14 cellular contexts compared by ENCODE assay signal in the genomic region with DNA sequence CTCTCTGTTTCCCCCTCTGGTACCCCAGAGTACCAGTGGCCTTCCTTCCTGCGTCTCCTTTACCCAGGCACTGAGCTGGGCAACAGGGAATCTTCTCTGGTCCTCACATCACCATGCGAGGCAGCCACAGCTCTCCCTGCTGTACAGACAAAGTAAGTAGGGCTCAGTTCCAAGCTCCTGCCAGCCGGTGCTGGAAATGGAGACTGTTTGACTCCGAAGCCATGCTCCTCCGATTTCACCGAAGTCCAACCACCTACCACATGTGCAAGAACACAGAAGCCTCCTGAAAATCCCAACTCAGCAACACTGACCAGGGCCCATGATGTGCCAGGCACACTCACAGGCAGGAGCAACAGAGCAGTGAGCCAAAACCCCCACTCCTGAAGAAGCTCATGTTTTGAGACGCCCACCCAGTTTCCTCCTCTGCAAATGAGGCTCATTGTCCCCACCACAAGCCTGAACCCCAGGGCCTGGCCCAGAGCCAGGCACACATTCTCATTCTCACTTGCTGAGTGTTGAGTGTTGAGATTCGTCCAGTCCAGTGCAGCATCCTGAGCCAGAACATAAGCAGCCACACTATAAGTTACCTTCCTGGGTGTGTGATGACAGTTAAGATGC.
"Had no signal": no experiment of that assay in that cellular context is flagged by ENCODE, and none has a peak within 500 bp of the region (broad histone marks: within the 10 kb centered on the region; RNA-seq: fewer than 3 reads in every experiment).

No MANE protein-coding gene starts in this region.

- H3K27me3 ChIP-seq: ascending aorta, tibial artery had no signal

- H3K27ac Mint-ChIP-seq: activated CD4-positive, alpha-beta T cell treated with anti-CD3 and anti-CD28 coated beads, Interleukin-2, amount 10 ng/mL, durations not matched to agents 7 days and 5 days; activated naive CD4-positive, alpha-beta T cell treated with anti-CD3 and anti-CD28 coated beads, Interleukin-2, amount 50 U/mL, for 24 hours; T-helper 1 cell treated with Interleukin-12 subunit alpha and Interleukin-12 subunit beta and Interleukin-4 antibody, amounts not matched to agents 30 μg/mL and 1 μg/mL, for 36 hours had no signal

- H3K4me3 ChIP-seq: ascending aorta, hepatocyte, lung, tibial artery had no signal

- H3K9me3 ChIP-seq: ascending aorta had no signal

- H3K4me3 Mint-ChIP-seq: activated CD4-positive, alpha-beta T cell treated with anti-CD3 and anti-CD28 coated beads, Interleukin-2, amount 10 ng/mL, durations not matched to agents 7 days and 5 days; activated naive CD4-positive, alpha-beta T cell treated with anti-CD3 and anti-CD28 coated beads, Interleukin-2, amount 50 U/mL, for 24 hours; nephron; T-helper 1 cell treated with Interleukin-12 subunit alpha and Interleukin-12 subunit beta and Interleukin-4 antibody, amounts not matched to agents 30 μg/mL and 1 μg/mL, for 36 hours had no signal

- H3K4me1 Mint-ChIP-seq: activated CD4-positive, alpha-beta T cell treated with anti-CD3 and anti-CD28 coated beads, Interleukin-2, amount 10 ng/mL, durations not matched to agents 7 days and 5 days; activated naive CD4-positive, alpha-beta T cell treated with anti-CD3 and anti-CD28 coated beads, Interleukin-2, amount 50 U/mL, for 24 hours had no signal

- DNase-seq: activated CD4-positive, alpha-beta T cell treated with anti-CD3 and anti-CD28 coated beads, Interleukin-2, amount 10 ng/mL, durations not matched to agents 7 days and 5 days; activated gamma-delta T cell; dermis blood vessel endothelial cell; foreskin fibroblast; stimulated activated CD8-positive, alpha-beta memory T cell treated with anti-CD3 and anti-CD28 coated beads, Interleukin-4, amount 100 ng/mL, for 48 hours; stimulated activated naive CD4-positive, alpha-beta T cell treated with Interleukin-2 at 50 U/mL for 16 hours; tibial artery had no signal

- H3K27ac ChIP-seq: ascending aorta, hepatocyte, tibial artery had no signal

- H3K36me3 ChIP-seq: ascending aorta, tibial artery had no signal

- H3K4me1 ChIP-seq: ascending aorta, tibial artery had no signal

- H3K36me3 Mint-ChIP-seq: activated naive CD4-positive, alpha-beta T cell treated with anti-CD3 and anti-CD28 coated beads, Interleukin-2, amount 50 U/mL, for 24 hours had no signal

- H3K27me3 Mint-ChIP-seq: activated CD4-positive, alpha-beta T cell treated with anti-CD3 and anti-CD28 coated beads, Interleukin-2, amount 10 ng/mL, durations not matched to agents 7 days and 5 days had no signal

- FAIRE-seq: islet of Langerhans had no signal

- H3K9me3 Mint-ChIP-seq: activated CD4-positive, alpha-beta T cell treated with anti-CD3 and anti-CD28 coated beads, Interleukin-2, amount 10 ng/mL, durations not matched to agents 7 days and 5 days; activated naive CD4-positive, alpha-beta T cell treated with anti-CD3 and anti-CD28 coated beads, Interleukin-2, amount 50 U/mL, for 24 hours; nephron; T-helper 1 cell treated with Interleukin-12 subunit alpha and Interleukin-12 subunit beta and Interleukin-4 antibody, amounts not matched to agents 30 μg/mL and 1 μg/mL, for 36 hours had no signal
